In the genomic region with DNA sequence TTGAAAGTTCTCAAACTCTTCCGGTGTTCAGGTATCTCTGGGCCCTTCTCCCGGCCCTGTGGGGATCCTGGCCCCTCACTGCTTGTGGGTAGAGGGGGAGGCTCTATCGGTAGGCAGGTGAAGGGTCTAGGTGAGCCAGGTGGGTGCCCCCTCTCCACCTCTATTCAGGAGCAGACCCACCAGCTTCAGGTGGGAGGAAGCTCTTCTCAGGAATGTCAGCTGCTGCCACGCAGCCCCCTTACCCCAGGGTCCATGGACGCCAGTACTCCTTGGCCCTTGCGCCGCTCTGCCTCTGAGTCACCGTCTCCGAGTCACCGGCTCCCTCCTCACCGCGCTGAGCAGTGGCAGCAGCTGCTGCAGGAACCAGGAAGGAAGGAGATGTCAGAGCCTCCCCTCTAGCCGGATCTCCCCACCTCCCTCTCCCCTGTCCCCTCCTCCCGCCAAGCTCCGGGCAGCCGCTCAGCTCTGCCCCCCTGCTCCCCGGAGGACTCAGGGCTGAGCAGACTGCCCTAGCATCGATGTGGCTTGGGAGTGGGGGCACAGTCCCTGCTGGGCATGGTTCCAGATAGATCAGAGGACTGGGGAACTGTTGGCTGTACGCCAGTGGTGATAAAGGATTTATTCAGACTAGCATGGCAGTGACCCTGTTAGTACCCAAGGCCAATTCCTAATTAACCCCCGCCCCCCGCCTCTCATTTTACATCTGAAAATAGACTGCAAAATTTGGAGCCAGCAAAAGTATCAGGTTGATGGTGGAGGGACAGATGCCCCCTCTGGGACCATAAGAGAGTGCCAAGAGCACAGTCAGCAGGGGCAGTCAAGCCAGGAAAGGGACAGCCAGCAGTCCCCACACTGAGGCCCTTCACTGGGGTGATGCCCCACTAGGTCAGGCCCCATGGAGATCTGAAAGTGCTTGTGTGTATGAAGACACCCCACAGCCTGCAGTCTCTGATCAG, we compare ENCODE assay signal across 7 cellular contexts. TPM values are rescaled to one million over a fixed set of nuclear protein-coding genes. Genes with fewer than 3 reads are reported as not detected.
DNase-seq lines count a peak whose midpoint lies in the region; ATAC-seq, FAIRE-seq and TF ChIP-seq lines count a peak whose summit lies in the region.

A gene with protein sequence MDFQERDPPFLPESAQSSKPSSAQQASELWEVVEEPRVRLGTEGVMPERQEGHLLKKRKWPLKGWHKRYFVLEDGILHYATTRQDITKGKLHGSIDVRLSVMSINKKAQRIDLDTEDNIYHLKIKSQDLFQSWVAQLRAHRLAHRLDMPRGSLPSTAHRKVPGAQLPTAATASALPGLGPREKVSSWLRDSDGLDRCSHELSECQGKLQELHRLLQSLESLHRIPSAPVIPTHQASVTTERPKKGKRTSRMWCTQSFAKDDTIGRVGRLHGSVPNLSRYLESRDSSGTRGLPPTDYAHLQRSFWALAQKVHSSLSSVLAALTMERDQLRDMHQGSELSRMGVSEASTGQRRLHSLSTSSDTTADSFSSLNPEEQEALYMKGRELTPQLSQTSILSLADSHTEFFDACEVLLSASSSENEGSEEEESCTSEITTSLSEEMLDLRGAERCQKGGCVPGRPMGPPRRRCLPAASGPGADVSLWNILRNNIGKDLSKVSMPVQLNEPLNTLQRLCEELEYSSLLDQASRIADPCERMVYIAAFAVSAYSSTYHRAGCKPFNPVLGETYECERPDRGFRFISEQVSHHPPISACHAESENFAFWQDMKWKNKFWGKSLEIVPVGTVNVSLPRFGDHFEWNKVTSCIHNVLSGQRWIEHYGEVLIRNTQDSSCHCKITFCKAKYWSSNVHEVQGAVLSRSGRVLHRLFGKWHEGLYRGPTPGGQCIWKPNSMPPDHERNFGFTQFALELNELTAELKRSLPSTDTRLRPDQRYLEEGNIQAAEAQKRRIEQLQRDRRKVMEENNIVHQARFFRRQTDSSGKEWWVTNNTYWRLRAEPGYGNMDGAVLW (minus strand): TSS at position 371 of the 956 bp plus-strand sequence. CDS start 1,516 bp downstream, outside the sequence.

- FAIRE-seq in keratinocyte (lab: Jason Lieb, UNC) = peak; percentile 89

- H3K36me3 ChIP-seq in keratinocyte (ENCODE audit: control insufficient read depth in 2 of 2, extremely low read depth in 1 of 2, insufficient read depth in 2 of 2, low read length in 2 of 2) = peaks cover 14 to 18% of the 10 kb centered on the region in 2 experiments

- no peaks in the 10 kb centered on the region for H3K27me3 ChIP-seq in keratinocyte (ENCODE audit: control insufficient read depth, extremely low read depth, insufficient read depth, low read length)

- H3K4me1 ChIP-seq in keratinocyte (ENCODE audit: control insufficient read depth, extremely low read depth, insufficient read depth, low read length) = peaks cover 15% of the 10 kb centered on the region

- H3K27ac Mint-ChIP-seq in activated B cell treated with CpG ODN at 0.5 μM for 24 hours = peak within 1 kb of the TSS; percentile 77

- DNase-seq in NCI-H2227 treated with DMSO at 0.1 percent for 48 hours (lab: John Stamatoyannopoulos, UW) (peak; percentile 81), activated B cell treated with CpG ODN at 0.5 μM for 24 hours (peak; percentile 55), keratinocyte (ENCODE audit: low read depth, low spot score) (no peak)
- peak; percentile 70 for DNase-seq in central memory CD4-positive, alpha-beta T cell
- peak; percentile 41 to 61 (median 52) for DNase-seq in stimulated activated CD4-positive, alpha-beta T cell treated with anti-CD3 and anti-CD28 coated beads, Interleukin-12 subunit alpha, Interleukin-12 subunit beta, amount 100 ng/mL, for 48 hours (ENCODE audit: low read depth in 2 of 3, low spot score in 1 of 3)

- no peaks in the 10 kb centered on the region for H3K27me3 Mint-ChIP-seq in activated B cell treated with CpG ODN at 0.5 μM for 24 hours

- H3K4me3 ChIP-seq in keratinocyte (ENCODE audit: control insufficient read depth in 2 of 3, extremely low read depth in 1 of 3, insufficient read depth in 2 of 3, low read depth in 1 of 3, low read length in 3 of 3) = peak within 1 kb of the TSS; percentile 17 to 64 (median 41)

- POLR2A ChIA-PET in activated B cell treated with CpG ODN at 0.5 μM for 24 hours (lab: Charles Lee) = interaction anchor here (0.5 to 2.6 kb wide), 8 partner anchors 10 to 148 kb away, joined by 3 to 53 read pairs (median 6); a partner anchor contains a TSS

- peak within 1 kb of the TSS; percentile 4 for H2AFZ ChIP-seq in keratinocyte (ENCODE audit: control insufficient read depth, low read length)

- no peak within 1 kb of the TSS for H3K27ac ChIP-seq in keratinocyte (ENCODE audit: control insufficient read depth, insufficient read depth, low read length)

- CTCF ChIA-PET in activated B cell treated with CpG ODN at 0.5 μM for 24 hours (lab: Charles Lee) = interaction anchor here (0.9 to 1.8 kb wide), 4 partner anchors 10 to 68 kb away, joined by 4 to 5 read pairs (median 4); a partner anchor contains a TSS

- H3K4me3 Mint-ChIP-seq in activated B cell treated with CpG ODN at 0.5 μM for 24 hours = peak within 1 kb of the TSS; percentile 96

- H3K4me2 ChIP-seq in keratinocyte (ENCODE audit: control insufficient read depth, extremely low read depth, insufficient read depth, low read depth, low read length) = peak within 1 kb of the TSS; percentile 67

- peak; percentile 88 for TF ChIP-seq POLR2A in GM18505 (IDR thresholded peaks at IDR 0.05; ENCODE audit: borderline replicate concordance, extremely low read depth, insufficient read depth, insufficient read length)

- no peaks in the 10 kb centered on the region for H4K20me1 ChIP-seq in keratinocyte (ENCODE audit: control insufficient read depth, extremely low read depth, insufficient read depth, low read length)

- H3K4me1 Mint-ChIP-seq in activated B cell treated with CpG ODN at 0.5 μM for 24 hours = peaks cover 26% of the 10 kb centered on the region

- peak; percentile 69 for ATAC-seq in GM18505 (IDR thresholded peaks at IDR 0.05; ENCODE audit: unreplicated experiment)
- ATAC-seq in HG03095 (IDR thresholded peaks at IDR 0.05; ENCODE audit: unreplicated experiment) = peak; percentile 80
- peak; percentile 98 for ATAC-seq in activated B cell treated with CpG ODN at 0.5 μM for 24 hours (ENCODE audit: low read depth)

- no peaks in the 10 kb centered on the region for H3K79me2 ChIP-seq in keratinocyte (ENCODE audit: control insufficient read depth, insufficient read depth, low read length)

- dilution Hi-C loops in keratinocyte (cut with MboI; ENCODE audit: extremely low pct_ligation_motif_present, low sequenced_read_pairs) = no loop called here

- peaks cover 61% of the 10 kb centered on the region for H3K36me3 Mint-ChIP-seq in activated B cell treated with CpG ODN at 0.5 μM for 24 hours (ENCODE audit: low read depth)

- intact Hi-C loops in activated B cell treated with CpG ODN at 0.5 μM for 24 hours (cut with micrococcal nuclease) = loop anchor here (1.0 kb wide), 1 partner anchor 10 kb away; a partner anchor contains a TSS

- H3K9me1 ChIP-seq in keratinocyte (ENCODE audit: control insufficient read depth, extremely low read depth, insufficient read depth, low read length) = no peaks in the 10 kb centered on the region

- H3K9me3 Mint-ChIP-seq in activated B cell treated with CpG ODN at 0.5 μM for 24 hours = no peaks in the 10 kb centered on the region

- no peaks in the 10 kb centered on the region for H3K9me3 ChIP-seq in keratinocyte (ENCODE audit: control insufficient read depth, low read depth, low read length)

- H3K9ac ChIP-seq in keratinocyte (ENCODE audit: control insufficient read depth, extremely low read depth, insufficient read depth, low read length) = peak within 1 kb of the TSS; percentile 23

- TF ChIP-seq CTCF in activated B cell treated with CpG ODN at 0.5 μM for 24 hours (IDR thresholded peaks at IDR 0.05) (no peak), keratinocyte (optimal IDR thresholded peaks at IDR 0.05 in 1 of 3, IDR thresholded peaks at IDR 0.05 in 1 of 3, conservative IDR thresholded peaks at IDR 0.05 in 1 of 3; ENCODE audit: extremely low read depth in 1 of 3, insufficient read depth in 2 of 3, low read length in 3 of 3) (peak in 1 of 3 experiments; percentile 71)

RNA-seq across cellular contexts. Expression of the gene that starts here (rescaled TPM):
- 28.8 and 34.4 TPM in 2 replicates for total RNA-seq in activated B cell treated with CpG ODN at 0.5 μM for 24 hours
- polyA plus RNA-seq in keratinocyte = 1.9 to 3.4 TPM (median 2.2 TPM) in 3 replicates
- not detected for polyA plus RNA-seq in keratinocyte (2011; ENCODE audit: low read depth)
- polyA plus RNA-seq in keratinocyte (2011; cell fraction: cytosol; rRNA removed) = 0.95 and 1.5 TPM in 2 replicates
- 8.6 and 13.9 TPM in 2 replicates for polyA plus RNA-seq in keratinocyte (2011; cell fraction: nucleus; rRNA removed)
- polyA plus RNA-seq in keratinocyte (2012; ENCODE audit: low replicate concordance) = 0.37 and 2.5 TPM in 2 replicates
- 2.8 to 7.8 TPM (median 5.8 TPM) in 3 replicates for polyA minus RNA-seq in keratinocyte
- polyA minus RNA-seq in keratinocyte (2011; cell fraction: cytosol; rRNA and poly(A)+ RNA removed) = 2.3 TPM
- 5.2 and 7.1 TPM in 2 replicates for polyA minus RNA-seq in keratinocyte (2011; cell fraction: nucleus; rRNA and poly(A)+ RNA removed)
